7 cellular contexts compared by ENCODE assay signal in the genomic region with DNA sequence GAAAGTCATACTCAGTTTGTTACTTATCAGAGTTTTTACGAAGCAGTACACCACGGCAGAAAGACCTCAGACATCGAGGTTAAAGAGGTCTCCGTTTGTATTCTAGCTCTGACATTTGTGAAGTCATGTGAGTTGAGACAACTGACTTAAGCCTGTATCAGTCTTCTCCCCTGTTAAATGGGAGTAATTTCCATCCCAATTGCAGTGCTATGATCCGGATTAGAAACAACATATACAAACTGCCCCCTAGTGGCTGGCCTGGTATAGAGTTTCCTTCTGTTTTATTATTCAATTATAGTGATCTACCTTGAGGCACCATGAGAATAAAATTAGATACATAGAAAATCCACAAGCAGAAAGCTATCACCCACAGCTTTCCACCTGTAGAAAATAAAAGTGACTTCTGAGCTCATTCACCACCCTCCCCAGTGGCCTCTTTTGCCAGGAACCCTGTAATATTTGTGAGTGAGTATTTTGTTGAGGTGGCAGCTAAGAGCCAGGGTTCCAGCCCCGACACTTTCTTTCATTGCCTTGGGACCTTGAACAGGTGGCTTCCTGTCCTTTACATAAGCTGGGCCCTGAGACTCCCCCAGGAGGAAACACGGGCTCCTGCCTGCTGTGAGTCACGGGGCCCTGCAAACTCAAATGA.
DNase-seq lines count a peak whose midpoint lies in the region; ATAC-seq, FAIRE-seq and TF ChIP-seq lines count a peak whose summit lies in the region.

No MANE protein-coding gene starts in this region.

- H3K27ac Mint-ChIP-seq in astrocyte (ENCODE audit: unreplicated experiment), result no peak overlapping the region
- no peak overlapping the region for H3K27ac Mint-ChIP-seq in effector memory CD8-positive, alpha-beta T cell

- H3K27ac ChIP-seq in astrocyte (ENCODE audit: low read depth, low read length), result no peak overlapping the region

- H2AFZ ChIP-seq in astrocyte (ENCODE audit: low read depth, low read length), result no peak overlapping the region

- H3K27me3 Mint-ChIP-seq in astrocyte (ENCODE audit: low read depth, unreplicated experiment), result peaks cover 20% of the 10 kb centered on the region
- peaks cover 0 to 30% of the 10 kb centered on the region in 2 donors for H3K27me3 Mint-ChIP-seq in effector memory CD8-positive, alpha-beta T cell

- H3K4me1 Mint-ChIP-seq in astrocyte (ENCODE audit: low read depth, unreplicated experiment), result peaks cover 3% of the 10 kb centered on the region
- H3K4me1 Mint-ChIP-seq in effector memory CD8-positive, alpha-beta T cell (ENCODE audit: low read depth in 2 of 2), result no peaks in the 10 kb centered on the region

- TF ChIP-seq CTCF in astrocyte (IDR thresholded peaks at IDR 0.05; ENCODE audit: insufficient read depth, low read depth, low read length), result peak; percentile 28

- DNase-seq in ELR (ENCODE audit: low read depth), result peak; percentile 13
- DNase-seq in astrocyte (ENCODE audit: low read depth), result no peak
- peak; percentile 6 for DNase-seq in medulla oblongata (ENCODE audit: extremely low spot score)
- no peak for DNase-seq in effector memory CD8-positive, alpha-beta T cell

- ATAC-seq in HG03521 (IDR thresholded peaks at IDR 0.05; ENCODE audit: unreplicated experiment) (peak; percentile 46), GM21447 (IDR thresholded peaks at IDR 0.05; ENCODE audit: unreplicated experiment) (no peak), GM18907 (IDR thresholded peaks at IDR 0.05; ENCODE audit: unreplicated experiment) (no peak)
- no peak for ATAC-seq in effector memory CD8-positive, alpha-beta T cell (replicated peaks)

- no peak for FAIRE-seq in astrocyte (lab: Jason Lieb, UNC)

- H3K27me3 ChIP-seq in astrocyte (ENCODE audit: insufficient read depth, low read length), result no peaks in the 10 kb centered on the region

- no peaks in the 10 kb centered on the region for H3K36me3 ChIP-seq in astrocyte (ENCODE audit: insufficient read depth, low read length)

- H3K9ac ChIP-seq in astrocyte (ENCODE audit: low read length), result no peak overlapping the region

- H3K36me3 Mint-ChIP-seq in astrocyte (ENCODE audit: low read depth, unreplicated experiment), result no peaks in the 10 kb centered on the region
- no peaks in the 10 kb centered on the region for H3K36me3 Mint-ChIP-seq in effector memory CD8-positive, alpha-beta T cell (ENCODE audit: insufficient read depth)

- H3K9me3 ChIP-seq in astrocyte (ENCODE audit: insufficient read depth, low read depth, low read length), result no peaks in the 10 kb centered on the region

- no peaks in the 10 kb centered on the region for H3K79me2 ChIP-seq in astrocyte (ENCODE audit: insufficient read depth, low read length)

- H3K9me3 Mint-ChIP-seq in astrocyte (ENCODE audit: unreplicated experiment), result peaks cover 1% of the 10 kb centered on the region
- H3K9me3 Mint-ChIP-seq in effector memory CD8-positive, alpha-beta T cell, result no peaks in the 10 kb centered on the region

- no peaks in the 10 kb centered on the region for H4K20me1 ChIP-seq in astrocyte (ENCODE audit: insufficient read depth, low read length)

- no peaks in the 10 kb centered on the region for H3K4me1 ChIP-seq in astrocyte (ENCODE audit: insufficient read depth, low read length)

- H3K4me3 Mint-ChIP-seq in astrocyte (ENCODE audit: unreplicated experiment), result no peak overlapping the region
- no peak overlapping the region for H3K4me3 Mint-ChIP-seq in effector memory CD8-positive, alpha-beta T cell

- no peak overlapping the region for H3K4me3 ChIP-seq in astrocyte (ENCODE audit: insufficient read depth, low read depth, low read length)

- no peak overlapping the region for H3K4me2 ChIP-seq in astrocyte (ENCODE audit: low read length)

Comparison
In these comparisons a context has a peak if more than half of its experiments do, and no peak if none do; other contexts are left out.
1. DNase-seq: peak in ELR (single experiment) and medulla oblongata (single experiment); none in astrocyte (single experiment) and effector memory CD8-positive, alpha-beta T cell (0 of 3).